In genomic region chr5:64653776-64654175, GRCh38 we compare ENCODE assay signal across 22 cellular contexts. TPM values are rescaled to one million over a fixed set of nuclear protein-coding genes. Genes with fewer than 3 reads are reported as not detected.
A peak's percentile ranks its signal among the peaks of the same experiment; 100 is the strongest.
DNase-seq lines count a peak whose midpoint lies in the region; ATAC-seq and TF ChIP-seq lines count a peak whose summit lies in the region.
"Had no signal": no experiment of that assay in that cellular context is flagged by ENCODE, and none has a peak within 500 bp of the region (broad histone marks: within the 10 kb centered on the region; RNA-seq: fewer than 3 reads in every experiment).

No MANE protein-coding gene starts in this region.

- no peaks in the 10 kb centered on the region for H3K36me3 ChIP-seq in GM23248 (ENCODE audit: low read depth)
- no peaks in the 10 kb centered on the region for H3K36me3 ChIP-seq in IMR-90 (ENCODE audit: control insufficient read depth, insufficient read depth, low read length)
- H3K36me3 ChIP-seq: BE2C had no signal

- H4K5ac ChIP-seq in IMR-90 (ENCODE audit: low read depth, low read length), result no peak overlapping the region

- peaks cover 5% of the 10 kb centered on the region for H3K9me3 Mint-ChIP-seq in nephron

- H3K18ac ChIP-seq in IMR-90 (ENCODE audit: low read depth, low read length), result no peak overlapping the region

- H3K27ac Mint-ChIP-seq in nephron, result peak overlapping the region in 2 of 3 experiments; percentile 23 to 36
- H3K27ac Mint-ChIP-seq: H9 had no signal

- no peak overlapping the region for H2AK5ac ChIP-seq in IMR-90 (ENCODE audit: low read depth, low read length)

- H3F3A ChIP-seq in GM23248 (ENCODE audit: insufficient read depth), result no peaks in the 10 kb centered on the region

- H3K4me1 Mint-ChIP-seq in nephron, result no peaks in the 10 kb centered on the region

- peak; percentile 15 for DNase-seq in GM23248
- peak; percentile 30 for DNase-seq in IMR-90
- peak; percentile 10 for DNase-seq in epithelial cell of prostate (ENCODE audit: low read depth, low spot score)
- no peak for DNase-seq in KG1 (lab: John Stamatoyannopoulos, UW)
- DNase-seq in HEK293T (ENCODE audit: extremely low spot score), result no peak
- no peak for DNase-seq in SIG-M5 treated with dmso at 0.1 percent for 504 hours (lab: John Stamatoyannopoulos, UW; ENCODE audit: unreplicated experiment)
- DNase-seq: BE2C, DMS79, H9, MM.1S, NCI-H1048, NCI-H1417 treated with DMSO at 0.1 percent for 48 hours, NCI-H187, NCI-H446, NCI-H526 treated with DMSO at 0.1 percent for 48 hours, OCI-M1 had no signal

- H3K4me3 Mint-ChIP-seq in nephron, result no peak overlapping the region
- H3K4me3 Mint-ChIP-seq: H9 had no signal

- H3K4me2 ChIP-seq in GM23248 (ENCODE audit: unreplicated experiment), result no peak overlapping the region
- no peak overlapping the region for H3K4me2 ChIP-seq in IMR-90 (ENCODE audit: low read depth, low read length)
- H3K4me2 ChIP-seq: A549 had no signal

- CTCF ChIA-PET in IMR-90 (lab: Yijun Ruan, JAX), result interaction anchor here (0.7 kb wide), 1 partner anchor 12 kb away, joined by 5 read pairs; no protein-coding TSS in a partner anchor
- CTCF ChIA-PET in HEK293T (lab: Yijun Ruan, JAX), result no interaction called here

- H3K9me3 ChIP-seq in GM23248 (ENCODE audit: low read depth) (no peaks in the 10 kb centered on the region), IMR-90 (ENCODE audit: control insufficient read depth, insufficient read depth, low read length) (no peaks in the 10 kb centered on the region)
- H3K9me3 ChIP-seq: A549, BE2C had no signal

- H2BK120ac ChIP-seq in IMR-90 (ENCODE audit: low read depth, low read length), result no peak overlapping the region

- H2AFZ ChIP-seq in GM23248, result no peak overlapping the region
- no peak overlapping the region for H2AFZ ChIP-seq in IMR-90 (replicated peaks; ENCODE audit: low read length, poor library complexity)

- no peak overlapping the region for H3K14ac ChIP-seq in IMR-90 (replicated peaks; ENCODE audit: low read depth, low read length)

- H3K79me1 ChIP-seq in IMR-90 (ENCODE audit: low read depth in 1 of 2, low read length in 2 of 2), result no peaks in the 10 kb centered on the region

- no peak for TF ChIP-seq RAD21 in IMR-90 (IDR thresholded peaks at IDR 0.05; ENCODE audit: low read length)

- H3K4ac ChIP-seq in IMR-90 (ENCODE audit: low read depth, low read length), result no peak overlapping the region

- no peaks in the 10 kb centered on the region; the same call in 1 of the 2 replicates for H3K9me1 ChIP-seq in IMR-90 (ENCODE audit: insufficient read depth, low read length)

- BruUV-seq in IMR-90 (replicated peaks; lab: Mats Ljungman, UMichigan), result no TSS peak

- H3K36me3 Mint-ChIP-seq in nephron (ENCODE audit: low read depth), result no peaks in the 10 kb centered on the region

- H3K9ac ChIP-seq in GM23248, result no peak overlapping the region
- H3K9ac ChIP-seq in IMR-90 (ENCODE audit: low read depth, low read length), result no peak overlapping the region

- POLR2A ChIA-PET in IMR-90 (lab: Charles Lee; ENCODE audit: unreplicated experiment), result no interaction called here
- POLR2A ChIA-PET in HEK293T (lab: Yijun Ruan, JAX), result no interaction called here

- no peaks in the 10 kb centered on the region for H3K79me2 ChIP-seq in GM23248 (ENCODE audit: insufficient read depth)

- TF ChIP-seq CTCF in IMR-90 (conservative IDR thresholded peaks at IDR 0.05; ENCODE audit: low read depth, low read length) (no peak), nephron (IDR thresholded peaks at IDR 0.05; ENCODE audit: unreplicated experiment in 3 of 3) (no peak)

- no peaks in the 10 kb centered on the region for H3K27me3 ChIP-seq in GM23248 (replicated peaks; ENCODE audit: insufficient read depth)
- H3K27me3 ChIP-seq in IMR-90 (ENCODE audit: control insufficient read depth, insufficient read depth, low read length), result no peaks in the 10 kb centered on the region; the same call in 1 of the 2 replicates
- H3K27me3 ChIP-seq: BE2C had no signal

- H2BK15ac ChIP-seq in IMR-90 (ENCODE audit: low read depth, low read length), result no peak overlapping the region

- H3K4me1 ChIP-seq in GM23248 (ENCODE audit: insufficient read depth) (no peaks in the 10 kb centered on the region), IMR-90 (ENCODE audit: control insufficient read depth, insufficient read depth, low read length) (0 out of 2 replicates have a peak, but pooled peaks cover 1% of the 10 kb centered on the region)
- H3K4me1 ChIP-seq: A549, BE2C had no signal

- no peaks in the 10 kb centered on the region for H4K20me1 ChIP-seq in GM23248 (ENCODE audit: insufficient read depth)
- H4K20me1 ChIP-seq in IMR-90 (ENCODE audit: insufficient read depth, low read length), result no peaks in the 10 kb centered on the region

- no peak for TF ChIP-seq POLR2A in IMR-90 (IDR thresholded peaks at IDR 0.05; ENCODE audit: low read depth, low read length)

- in situ Hi-C loops in GM23248 (cut with MboI) (no loop called here), IMR-90 (cut with MboI; ENCODE audit: low sequenced_read_pairs) (no loop called here)

- H2AK9ac ChIP-seq in IMR-90 (replicated peaks; ENCODE audit: low read depth, low read length, poor library complexity), result no peak overlapping the region

- H3K9me2 ChIP-seq in GM23248 (ENCODE audit: insufficient read depth), result no peaks in the 10 kb centered on the region; the same call in 1 of the 2 replicates

- H3K56ac ChIP-seq in IMR-90 (ENCODE audit: extremely low read depth, insufficient read depth, low read length), result no peak overlapping the region

- ATAC-seq in IMR-90 (ENCODE audit: low read depth) (no peak), HG02798 (IDR thresholded peaks at IDR 0.05; ENCODE audit: poor library complexity, unreplicated experiment) (no peak)
- ATAC-seq: A549, Right ventricle myocardium inferior had no signal

- no peak overlapping the region for H3K23ac ChIP-seq in IMR-90 (ENCODE audit: low read depth, low read length)

- H3K27me3 Mint-ChIP-seq in nephron (ENCODE audit: low read depth), result no peaks in the 10 kb centered on the region

- intact Hi-C loops in IMR-90 (cut with micrococcal nuclease), result no loop called here

- H3K4me3 ChIP-seq in GM23248, result no peak overlapping the region
- H3K4me3 ChIP-seq in IMR-90 (ENCODE audit: insufficient read depth, low read depth, low read length), result no peak overlapping the region
- H3K4me3 ChIP-seq: A549 had no signal

- H2BK5ac ChIP-seq in IMR-90 (ENCODE audit: low read depth, low read length, poor library complexity, severe bottlenecking), result no peak overlapping the region

- dilution Hi-C loops in IMR-90 (cut with HindIII; ENCODE audit: low sequenced_read_pairs, unreplicated experiment), result no loop called here

- no peak overlapping the region for H2BK20ac ChIP-seq in IMR-90 (ENCODE audit: low read depth, low read length)

- no peak overlapping the region for H4K8ac ChIP-seq in IMR-90 (ENCODE audit: low read depth in 2 of 2, low read length in 2 of 2)

- no peak overlapping the region for H4K91ac ChIP-seq in IMR-90 (ENCODE audit: insufficient read depth, low read depth, low read length)

- no peak overlapping the region for H3K27ac ChIP-seq in GM23248
- no peak overlapping the region for H3K27ac ChIP-seq in IMR-90 (ENCODE audit: insufficient read depth, low read length)
- no peak overlapping the region for H3K27ac ChIP-seq in epithelial cell of prostate
- H3K27ac ChIP-seq: A549 had no signal

TF ChIP-seq in IMR-90, 13 proteins besides CTCF, POLR2A, EP300 and RAD21 (continues in another document):
- no peak for TF ChIP-seq MXI1 (IDR thresholded peaks at IDR 0.05; ENCODE audit: borderline replicate concordance, low read depth, low read length)
- no peak for TF ChIP-seq RCOR1 (IDR thresholded peaks at IDR 0.05; ENCODE audit: insufficient replicate concordance, low read length)
- TF ChIP-seq, protein P1, sequence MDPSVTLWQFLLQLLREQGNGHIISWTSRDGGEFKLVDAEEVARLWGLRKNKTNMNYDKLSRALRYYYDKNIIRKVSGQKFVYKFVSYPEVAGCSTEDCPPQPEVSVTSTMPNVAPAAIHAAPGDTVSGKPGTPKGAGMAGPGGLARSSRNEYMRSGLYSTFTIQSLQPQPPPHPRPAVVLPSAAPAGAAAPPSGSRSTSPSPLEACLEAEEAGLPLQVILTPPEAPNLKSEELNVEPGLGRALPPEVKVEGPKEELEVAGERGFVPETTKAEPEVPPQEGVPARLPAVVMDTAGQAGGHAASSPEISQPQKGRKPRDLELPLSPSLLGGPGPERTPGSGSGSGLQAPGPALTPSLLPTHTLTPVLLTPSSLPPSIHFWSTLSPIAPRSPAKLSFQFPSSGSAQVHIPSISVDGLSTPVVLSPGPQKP (IDR thresholded peaks at IDR 0.05; ENCODE audit: borderline replicate concordance, low read depth, low read length), result no peak
- no peak for TF ChIP-seq NFE2L2 (IDR thresholded peaks at IDR 0.05; ENCODE audit: low read depth, low read length)
- TF ChIP-seq CHD1 (IDR thresholded peaks at IDR 0.05; ENCODE audit: low read depth, low read length), result no peak
- no peak for TF ChIP-seq FOS (IDR thresholded peaks at IDR 0.05; ENCODE audit: low read depth, low read length)
- TF ChIP-seq SMC3 (IDR thresholded peaks at IDR 0.05; ENCODE audit: low read depth, low read length), result no peak

TF ChIP-seq in HEK293T, 16 proteins besides CTCF, POLR2A, EP300 and RAD21:
- TF ChIP-seq ELF4 (IDR thresholded peaks at IDR 0.05), result no peak
- TF ChIP-seq LEF1 (IDR thresholded peaks at IDR 0.05; ENCODE audit: borderline replicate concordance), result no peak
- no peak for TF ChIP-seq ZNF384 (IDR thresholded peaks at IDR 0.05)
- TF ChIP-seq FOXA1 (IDR thresholded peaks at IDR 0.05), result no peak

RNA-seq across cellular contexts. Expression of gene SHISAL2B, which starts 36.5 kb away (rescaled TPM):
- total RNA-seq in GM23248 (2014; rRNA removed; shearing (Covaris generic)), result not detected in 2 replicates
- not detected in 2 replicates for polyA plus RNA-seq in GM23248 (2016; fragmentation: Nextera tagmentation; extraction: Ambion mirVana)
- total RNA-seq in IMR-90 (2012; rRNA removed), result not detected in 2 replicates
- not detected in 2 replicates for polyA plus RNA-seq in IMR-90 (2012; rRNA removed)
- polyA plus RNA-seq in IMR-90 (2012; cell fraction: cytosol; rRNA removed), result 0.07 TPM in 1 of 2 replicates, not detected in the other
- not detected in 2 replicates for polyA plus RNA-seq in IMR-90 (2012; cell fraction: nucleus; rRNA removed; ENCODE audit: low replicate concordance)
- total RNA-seq: LHCN-M2, Right ventricle myocardium inferior, SK-MEL-5 had no signal
- polyA plus RNA-seq: A549 had no signal

Comparison
In these comparisons a context has a peak if more than half of its experiments do, and no peak if none do; other contexts are left out.
1. DNase-seq: peak in GM23248 (single experiment), IMR-90 (single experiment) and epithelial cell of prostate (single experiment); none in KG1 (single experiment), HEK293T (single experiment) and SIG-M5 treated with dmso at 0.1 percent for 504 hours (single experiment).